ENCODE assay signal across 14 cellular contexts in the genomic region with DNA sequence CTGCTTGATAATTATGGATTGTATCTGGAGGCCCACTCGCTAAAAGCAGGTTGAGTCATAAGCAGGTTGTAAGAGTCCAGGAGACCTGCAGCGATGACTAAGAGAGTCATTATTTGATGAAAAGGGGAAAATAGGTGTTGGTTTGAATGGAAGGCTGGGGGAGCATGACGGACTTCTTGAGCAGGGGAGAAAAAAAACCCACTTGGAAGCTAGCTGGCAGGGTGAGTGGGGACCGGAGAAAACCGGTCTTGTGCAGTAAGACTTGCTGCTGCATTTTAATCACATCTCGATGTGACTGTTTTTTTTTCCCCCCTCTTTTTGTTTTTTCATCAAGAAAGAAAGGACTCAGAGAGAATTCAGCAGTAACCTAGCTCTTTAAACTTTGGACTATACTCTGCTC.
"Had no signal": no experiment of that assay in that cellular context is flagged by ENCODE, and none has a peak within 500 bp of the region (broad histone marks: within the 10 kb centered on the region; RNA-seq: fewer than 3 reads in every experiment).

No MANE protein-coding gene starts in this region.

- H3K4me1 Mint-ChIP-seq: activated B cell treated with CpG ODN at 0.5 μM for 24 hours; activated CD4-positive, alpha-beta T cell treated with anti-CD3 and anti-CD28 coated beads, Interleukin-2, amount 10 ng/mL, durations not matched to agents 7 days and 5 days; activated naive CD8-positive, alpha-beta T cell treated with anti-CD3 and anti-CD28 coated beads, Interleukin-2, amount 10 ng/mL, durations not matched to agents 7 days and 5 days; stimulated activated memory B cell treated with anti-CD40 and anti-IgM and Interleukin-4, amounts not matched to agents 10 μg/mL and 1 μg/mL and 100 μg/mL, for 72 hours had no signal

- H3K4me3 Mint-ChIP-seq: activated B cell treated with CpG ODN at 0.5 μM for 24 hours; activated CD4-positive, alpha-beta T cell treated with anti-CD3 and anti-CD28 coated beads, Interleukin-2, amount 10 ng/mL, durations not matched to agents 7 days and 5 days; activated naive CD8-positive, alpha-beta T cell treated with anti-CD3 and anti-CD28 coated beads, Interleukin-2, amount 10 ng/mL, durations not matched to agents 7 days and 5 days; neural crest cell; stimulated activated memory B cell treated with anti-CD40 and anti-IgM and Interleukin-4, amounts not matched to agents 10 μg/mL and 1 μg/mL and 100 μg/mL, for 72 hours had no signal

- H3K79me2 ChIP-seq: parathyroid adenoma had no signal

- H3K9me3 Mint-ChIP-seq: activated B cell treated with CpG ODN at 0.5 μM for 24 hours; activated CD4-positive, alpha-beta T cell treated with anti-CD3 and anti-CD28 coated beads, Interleukin-2, amount 10 ng/mL, durations not matched to agents 7 days and 5 days; activated naive CD8-positive, alpha-beta T cell treated with anti-CD3 and anti-CD28 coated beads, Interleukin-2, amount 10 ng/mL, durations not matched to agents 7 days and 5 days; neural crest cell; stimulated activated memory B cell treated with anti-CD40 and anti-IgM and Interleukin-4, amounts not matched to agents 10 μg/mL and 1 μg/mL and 100 μg/mL, for 72 hours had no signal

- DNase-seq: activated B cell treated with CpG ODN at 0.5 μM for 24 hours; activated CD4-positive, alpha-beta T cell treated with anti-CD3 and anti-CD28 coated beads, Interleukin-2, amount 10 ng/mL, durations not matched to agents 7 days and 5 days; activated CD8-positive, alpha-beta memory T cell treated with anti-CD3 and anti-CD28 coated beads for 24 hours; activated naive CD4-positive, alpha-beta T cell; activated naive CD8-positive, alpha-beta T cell treated with anti-CD3 and anti-CD28 coated beads, Interleukin-2, amount 10 ng/mL, durations not matched to agents 7 days and 5 days; heart left ventricle; left colon; stimulated activated CD4-positive, alpha-beta T cell treated with anti-CD3 and anti-CD28 coated beads, Interleukin-2, amount 100 ng/mL, for 48 hours; uterus had no signal

- H3K4me3 ChIP-seq: cardiac muscle cell, heart left ventricle, uterus had no signal

- H3K4me1 ChIP-seq: heart left ventricle, parathyroid adenoma, uterus had no signal

- H3K9ac ChIP-seq: parathyroid adenoma had no signal

- H3K9me3 ChIP-seq: heart left ventricle, uterus had no signal

- H3K27me3 ChIP-seq: cardiac muscle cell, uterus had no signal

- H3K36me3 Mint-ChIP-seq: activated naive CD8-positive, alpha-beta T cell treated with anti-CD3 and anti-CD28 coated beads, Interleukin-2, amount 10 ng/mL, durations not matched to agents 7 days and 5 days; stimulated activated memory B cell treated with anti-CD40 and anti-IgM and Interleukin-4, amounts not matched to agents 10 μg/mL and 1 μg/mL and 100 μg/mL, for 72 hours had no signal

- H3K27ac Mint-ChIP-seq: activated B cell treated with CpG ODN at 0.5 μM for 24 hours; activated CD4-positive, alpha-beta T cell treated with anti-CD3 and anti-CD28 coated beads, Interleukin-2, amount 10 ng/mL, durations not matched to agents 7 days and 5 days; activated naive CD8-positive, alpha-beta T cell treated with anti-CD3 and anti-CD28 coated beads, Interleukin-2, amount 10 ng/mL, durations not matched to agents 7 days and 5 days; stimulated activated memory B cell treated with anti-CD40 and anti-IgM and Interleukin-4, amounts not matched to agents 10 μg/mL and 1 μg/mL and 100 μg/mL, for 72 hours had no signal

- ATAC-seq: heart left ventricle; left colon; stimulated activated memory B cell treated with anti-CD40 and anti-IgM and Interleukin-4, amounts not matched to agents 10 μg/mL and 1 μg/mL and 100 μg/mL, for 72 hours had no signal

- H2AFZ ChIP-seq: parathyroid adenoma had no signal

- H3K36me3 ChIP-seq: cardiac muscle cell, heart left ventricle, uterus had no signal

- H3K27ac ChIP-seq: cardiac muscle cell, epithelial cell of prostate, heart left ventricle, parathyroid adenoma, uterus had no signal

- H3K27me3 Mint-ChIP-seq: activated CD4-positive, alpha-beta T cell treated with anti-CD3 and anti-CD28 coated beads, Interleukin-2, amount 10 ng/mL, durations not matched to agents 7 days and 5 days; activated naive CD8-positive, alpha-beta T cell treated with anti-CD3 and anti-CD28 coated beads, Interleukin-2, amount 10 ng/mL, durations not matched to agents 7 days and 5 days; stimulated activated memory B cell treated with anti-CD40 and anti-IgM and Interleukin-4, amounts not matched to agents 10 μg/mL and 1 μg/mL and 100 μg/mL, for 72 hours had no signal
